In genomic region chr10:43801137-43801536, GRCh38 we compare ENCODE assay signal across 20 cellular contexts.
"Had no signal": no experiment of that assay in that cellular context is flagged by ENCODE, and none has a peak within 500 bp of the region (broad histone marks: within the 10 kb centered on the region; RNA-seq: fewer than 3 reads in every experiment).

No MANE protein-coding gene starts in this region.

- H3K27ac ChIP-seq: ovary, psoas muscle, VCaP had no signal

- H3K4me1 ChIP-seq: psoas muscle, thyroid gland had no signal

- H3K36me3 ChIP-seq: ovary, thyroid gland had no signal

- DNase-seq: activated CD4-positive, alpha-beta T cell treated with anti-CD3 and anti-CD28 coated beads, Interleukin-2, amount 50 U/mL, for 4 hours; activated CD4-positive, CD25-positive, alpha-beta regulatory T cell treated with anti-CD3 and anti-CD28 coated beads, Interleukin-2, amount 50 U/mL, for 72 hours; aorta; effector CD8-positive, alpha-beta T cell; foreskin fibroblast; glutamatergic neuron; hypothalamus; islet precursor cell; mammary epithelial cell; ovary; psoas muscle; stimulated activated CD4-positive, alpha-beta T cell treated with anti-CD3 and anti-CD28 coated beads, Interleukin-12 subunit alpha, Interleukin-12 subunit beta, amount 100 ng/mL, for 4 hours; stimulated activated CD4-positive, alpha-beta T cell treated with anti-CD3 and anti-CD28 coated beads, Interleukin-1b, Interleukin-23, amount 100 ng/mL, for 48 hours; stimulated activated CD8-positive, alpha-beta memory T cell treated with anti-CD3 and anti-CD28 coated beads, Interleukin-4, amount 100 ng/mL, for 48 hours; stimulated activated naive CD4-positive, alpha-beta T cell; SW 1271; T-helper 2 cell; thyroid gland had no signal

- H3K4me3 ChIP-seq: ovary, psoas muscle, thyroid gland had no signal

- H3K9me3 ChIP-seq: ovary, psoas muscle, thyroid gland had no signal

- H3K27me3 ChIP-seq: ovary, thyroid gland had no signal

- ATAC-seq: esophagus mucosa had no signal
